In the genomic region with DNA sequence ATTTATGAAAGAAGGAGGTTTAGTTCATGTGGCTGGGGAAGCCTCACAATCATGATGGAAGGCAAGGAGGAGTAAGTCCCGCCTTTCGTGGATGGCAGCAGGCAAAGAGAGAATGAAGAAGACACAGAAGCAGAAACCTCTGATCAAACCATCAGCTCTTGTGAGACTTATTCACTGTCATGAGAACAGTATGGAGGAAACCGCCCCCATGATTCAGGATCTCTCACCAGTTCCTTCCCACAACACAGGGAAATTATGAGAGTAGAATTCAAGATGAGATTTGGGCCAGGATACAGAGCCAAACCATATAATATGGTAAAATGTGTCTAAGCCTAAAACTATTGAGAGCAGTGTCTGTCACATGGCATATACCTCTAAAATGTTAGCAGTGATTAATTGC, we compare ENCODE assay signal across 32 cellular contexts.
"Had no signal": no experiment of that assay in that cellular context is flagged by ENCODE, and none has a peak within 500 bp of the region (broad histone marks: within the 10 kb centered on the region; RNA-seq: fewer than 3 reads in every experiment).

No MANE protein-coding gene starts in this region.

- H3K9ac ChIP-seq: SK-N-SH had no signal

- H3K9me2 ChIP-seq: SK-N-SH had no signal

- H3K27ac Mint-ChIP-seq: activated CD4-positive, alpha-beta T cell treated with anti-CD3 and anti-CD28 coated beads, Interleukin-2, amount 10 ng/mL, durations not matched to agents 24 days and 14 days; activated CD8-positive, alpha-beta T cell treated with anti-CD3 and anti-CD28 coated beads for 36 hours; activated naive CD8-positive, alpha-beta T cell treated with anti-CD3 and anti-CD28 coated beads for 36 hours; activated T-cell treated with anti-CD3 and anti-CD28 coated beads, Interleukin-2, amount 50 U/mL, for 72 hours; activated T-helper 17 cell treated with anti-CD3 and anti-CD28 coated beads, Interleukin-2, amount 50 U/mL, for 72 hours; T-helper 1 cell treated with Interleukin-12 subunit alpha and Interleukin-12 subunit beta and Interleukin-4 antibody, amounts not matched to agents 30 μg/mL and 1 μg/mL, for 36 hours; T-helper 2 cell treated with Interferon-gamma antibody and Interleukin-4, amounts not matched to agents 5 μg/mL and 100 μg/mL, for 36 hours had no signal

- H3K27ac ChIP-seq: Peyer's patch, SJSA1 had no signal

- H3K4me1 Mint-ChIP-seq: activated CD4-positive, alpha-beta T cell treated with anti-CD3 and anti-CD28 coated beads, Interleukin-2, amount 10 ng/mL, durations not matched to agents 24 days and 14 days; activated naive CD8-positive, alpha-beta T cell treated with anti-CD3 and anti-CD28 coated beads for 36 hours; activated T-helper 17 cell treated with anti-CD3 and anti-CD28 coated beads, Interleukin-2, amount 50 U/mL, for 72 hours had no signal

- H3K4me2 ChIP-seq: SK-N-SH had no signal

- H3K4me1 ChIP-seq: Peyer's patch, SJSA1 had no signal

- H3K36me3 ChIP-seq: MG63, Peyer's patch, SJSA1 had no signal

- H3K4me3 ChIP-seq: MG63, Peyer's patch, SJSA1 had no signal

- H3K36me3 Mint-ChIP-seq: activated naive CD8-positive, alpha-beta T cell treated with anti-CD3 and anti-CD28 coated beads for 36 hours had no signal

- FAIRE-seq: TTC549 had no signal

- H3K27me3 ChIP-seq: MG63, Peyer's patch, SJSA1 had no signal

- H3K9me3 ChIP-seq: MG63, Peyer's patch, SJSA1, SK-N-SH had no signal

- H3K4me3 Mint-ChIP-seq: activated CD4-positive, alpha-beta T cell treated with anti-CD3 and anti-CD28 coated beads, Interleukin-2, amount 10 ng/mL, durations not matched to agents 24 days and 14 days; activated CD8-positive, alpha-beta T cell treated with anti-CD3 and anti-CD28 coated beads for 36 hours; activated naive CD8-positive, alpha-beta T cell treated with anti-CD3 and anti-CD28 coated beads for 36 hours; activated T-cell treated with anti-CD3 and anti-CD28 coated beads, Interleukin-2, amount 50 U/mL, for 72 hours; activated T-helper 17 cell treated with anti-CD3 and anti-CD28 coated beads, Interleukin-2, amount 50 U/mL, for 72 hours; T-helper 1 cell treated with Interleukin-12 subunit alpha and Interleukin-12 subunit beta and Interleukin-4 antibody, amounts not matched to agents 30 μg/mL and 1 μg/mL, for 36 hours; T-helper 2 cell treated with Interferon-gamma antibody and Interleukin-4, amounts not matched to agents 5 μg/mL and 100 μg/mL, for 36 hours had no signal

- ATAC-seq: activated CD8-positive, alpha-beta T cell treated with anti-CD3 and anti-CD28 coated beads for 36 hours; activated T-cell treated with anti-CD3 and anti-CD28 coated beads, Interleukin-2, amount 50 U/mL, for 72 hours; activated T-helper 17 cell treated with anti-CD3 and anti-CD28 coated beads, Interleukin-2, amount 50 U/mL, for 72 hours; PC-3 had no signal

- DNase-seq: activated CD4-positive, alpha-beta T cell treated with anti-CD3 and anti-CD28 coated beads, Interleukin-2, amount 10 ng/mL, durations not matched to agents 24 days and 14 days; activated CD4-positive, alpha-beta T cell treated with anti-CD3 and anti-CD28 coated beads, Interleukin-2, amount 50 U/mL, for 4 hours; activated CD8-positive, alpha-beta T cell treated with anti-CD3 and anti-CD28 coated beads for 36 hours; activated effector memory CD4-positive, alpha-beta T cell treated with anti-CD3 and anti-CD28 coated beads, Interleukin-2, amount 50 U/mL, for 16 hours; activated naive CD4-positive, alpha-beta T cell; activated naive CD4-positive, alpha-beta T cell treated with anti-CD3 and anti-CD28 coated beads, Interleukin-2, amount 50 U/mL, for 16 hours; activated naive CD8-positive, alpha-beta T cell treated with anti-CD3 and anti-CD28 coated beads for 36 hours; activated T-cell treated with anti-CD3 and anti-CD28 coated beads, Interleukin-2, amount 50 U/mL, for 1 hour; activated T-cell treated with anti-CD3 and anti-CD28 coated beads, Interleukin-2, amount 50 U/mL, for 72 hours; amniotic stem cell; aorta; caudate nucleus; Karpas-422; MG63; NCI-H1048; NCI-H1105 treated with DMSO at 0.1 percent for 48 hours; NCI-H1436; NCI-H1694; NCI-H1930; NCI-H2081 treated with DMSO at 0.1 percent for 48 hours; NCI-H226; NCI-H524 treated with DMSO at 0.1 percent for 48 hours; PC-3; Peyer's patch; RPMI8226; SHP77 treated with DMSO at 0.1 percent for 48 hours; SK-N-SH had no signal
